8 cellular contexts compared by ENCODE assay signal in the genomic region with DNA sequence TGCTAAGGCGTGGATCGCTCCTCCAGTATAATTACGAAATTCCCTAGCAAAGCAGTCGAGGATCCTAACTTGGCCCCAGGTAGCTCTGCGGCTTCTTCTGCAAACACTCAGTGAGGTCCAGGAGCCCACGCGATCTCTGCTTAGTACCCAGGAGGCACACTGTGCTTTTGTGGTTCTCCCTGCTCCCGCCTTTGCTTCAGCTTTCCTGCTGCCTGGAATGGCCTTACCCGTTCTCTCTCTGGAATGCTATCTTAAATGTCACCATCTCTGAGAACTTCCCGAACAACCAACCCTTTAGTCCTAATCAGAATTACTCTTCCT. TPM values are rescaled to one million over a fixed set of nuclear protein-coding genes. Genes with fewer than 3 reads are reported as not detected.
DNase-seq lines count a peak whose midpoint lies in the region; ATAC-seq and TF ChIP-seq lines count a peak whose summit lies in the region.

No MANE protein-coding gene starts in this region.

- intact Hi-C loops in dorsolateral prefrontal cortex (cut with DNase I) (loop anchor here (1.0 to 10.0 kb wide), 3 partner anchors 275 to 878 kb away; a partner anchor contains a TSS), transverse colon (cut with DNase I; ENCODE audit: low total_unique reads) (no loop called here)

- peak overlapping the region; percentile 98 for H3K4me3 Mint-ChIP-seq in mesothelial cell of epicardium

- TF ChIP-seq POLR2A in transverse colon (IDR thresholded peaks at IDR 0.05): no peak

- in situ Hi-C loops in transverse colon (cut with MboI; ENCODE audit: low pct_ligation_motif_present in 1 of 4, low pct_unique_long_range_greater_than_20kb in 1 of 4, low sequenced_read_pairs in 3 of 4): no loop called here

- peak overlapping the region; percentile 82 for H3K4me2 ChIP-seq in OCI-LY1 (ENCODE audit: low read length)

- WGBS in transverse colon (ENCODE audit: low coverage in 1 of 2), 2 donors: 5 to 14% methylated on average over 2 to 10 of the region's 10 CpGs

- H4K20me1 ChIP-seq in OCI-LY1 (ENCODE audit: insufficient read depth, low read length): no peaks in the 10 kb centered on the region; the same call in 1 of the 2 replicates

- peak; percentile 44 for DNase-seq in D341Med (ENCODE audit: low spot score)
- DNase-seq in dorsolateral prefrontal cortex: peak in 6 of 10 donors; percentile 8 to 51 (median 28)
- DNase-seq in mesothelial cell of epicardium (ENCODE audit: low spot score in 2 of 2, unreplicated experiment in 2 of 2): peak in 1 of 2 experiments; percentile 41
- DNase-seq in transverse colon: no peak
- DNase-seq in NCI-H1436 (lab: John Stamatoyannopoulos, UW): no peak
- DNase-seq in SIG-M5 (lab: John Stamatoyannopoulos, UW): no peak

- H3K27ac ChIP-seq in OCI-LY1 (ENCODE audit: low read depth, low read length, poor library complexity, severe bottlenecking) (peak overlapping the region; percentile 10), dorsolateral prefrontal cortex (peak overlapping the region; percentile 12 to 98 (median 90)), transverse colon (peak overlapping the region; percentile 93 to 97 (median 94))

- H3K27me3 Mint-ChIP-seq in mesothelial cell of epicardium (ENCODE audit: low read depth): no peaks in the 10 kb centered on the region

- peaks cover 20% of the 10 kb centered on the region for H3K4me1 Mint-ChIP-seq in mesothelial cell of epicardium

- H3K9me2 ChIP-seq in OCI-LY1 (ENCODE audit: low read depth, low read length): no peaks in the 10 kb centered on the region

- H3K9me3 ChIP-seq in OCI-LY1 (ENCODE audit: low read length) (no peaks in the 10 kb centered on the region), transverse colon (no peaks in the 10 kb centered on the region)

- peaks cover 39% of the 10 kb centered on the region for H3K4me1 ChIP-seq in OCI-LY1 (ENCODE audit: insufficient read depth, low read length, severe bottlenecking)
- H3K4me1 ChIP-seq in transverse colon: peaks cover 6 to 32% (median 21%) of the 10 kb centered on the region in 4 donors

- H3K27me3 ChIP-seq in OCI-LY1 (ENCODE audit: insufficient read depth, low read length): no peaks in the 10 kb centered on the region
- H3K27me3 ChIP-seq in dorsolateral prefrontal cortex: no peaks in the 10 kb centered on the region
- H3K27me3 ChIP-seq in transverse colon: no peaks in the 10 kb centered on the region

- no peaks in the 10 kb centered on the region for H3K9me3 Mint-ChIP-seq in mesothelial cell of epicardium

- no peak for TF ChIP-seq EP300 in transverse colon (IDR thresholded peaks at IDR 0.05; ENCODE audit: low read depth)

- no peaks in the 10 kb centered on the region for H3F3A ChIP-seq in OCI-LY1 (ENCODE audit: insufficient read depth, low read length)

- peak overlapping the region; percentile 80 for H3K9ac ChIP-seq in OCI-LY1 (ENCODE audit: low read length)

- H3K36me3 Mint-ChIP-seq in mesothelial cell of epicardium: peaks cover 3% of the 10 kb centered on the region

- H3K36me3 ChIP-seq in OCI-LY1 (ENCODE audit: insufficient read depth, low read length) (peaks cover 16% of the 10 kb centered on the region), transverse colon (peaks cover 0 to 6% (median 0%) of the 10 kb centered on the region in 4 donors)

- H3K79me2 ChIP-seq in OCI-LY1 (ENCODE audit: insufficient read depth, low read length): peaks cover 46% of the 10 kb centered on the region

- ATAC-seq in GM21825 (IDR thresholded peaks at IDR 0.05; ENCODE audit: unreplicated experiment): peak; percentile 3

- TF ChIP-seq CTCF in OCI-LY1 (IDR thresholded peaks at IDR 0.05; ENCODE audit: low read length) (no peak), dorsolateral prefrontal cortex (IDR thresholded peaks at IDR 0.05 in 54 of 56, conservative IDR thresholded peaks at IDR 0.05 in 2 of 56; ENCODE audit: low read depth in 1 of 56, partially characterized antibody in 56 of 56) (no peak), mesothelial cell of epicardium (IDR thresholded peaks at IDR 0.05; ENCODE audit: unreplicated experiment) (no peak), transverse colon (IDR thresholded peaks at IDR 0.05) (no peak)

- H3K4me3 ChIP-seq in OCI-LY1 (ENCODE audit: low read depth, low read length, poor library complexity, severe bottlenecking) (peak overlapping the region; percentile 96), dorsolateral prefrontal cortex (peak overlapping the region; percentile 65 to 100 (median 95)), transverse colon (peak overlapping the region; percentile 69 to 91 (median 90))

- H2AFZ ChIP-seq in OCI-LY1 (ENCODE audit: low read length): peak overlapping the region; percentile 42

- peak overlapping the region; percentile 93 for H3K27ac Mint-ChIP-seq in mesothelial cell of epicardium

RNA-seq across cellular contexts. Expression of a gene that starts 0.6 kb away (rescaled TPM):
- total RNA-seq in dorsolateral prefrontal cortex: 10 to 100 TPM; 13.3 to 35.5 (median 22.7) TPM
- 24.7 to 27.6 TPM (median 26.0 TPM) in 3 replicates for total RNA-seq in mesothelial cell of epicardium
- total RNA-seq in transverse colon: 10 to 100 TPM; 21.0 to 47.8 (median 31.6) TPM

RNA-seq across cellular contexts. Expression of a gene that starts 0.9 kb away (rescaled TPM):
- total RNA-seq in dorsolateral prefrontal cortex (10 to 100 TPM; 11.9 to 21.4 (median 16.7) TPM), mesothelial cell of epicardium (17.5 to 18.3 TPM (median 18.2 TPM) in 3 replicates), transverse colon (10 to 100 TPM in 3 of 4 donors, 1 to 10 TPM in 1; 7.8 to 18.7 (median 16.4) TPM)

Comparison
In these comparisons a context has a peak if more than half of its experiments do, and no peak if none do; other contexts are left out.
1. DNase-seq: peak in D341Med (single experiment) and dorsolateral prefrontal cortex (6 of 10); none in transverse colon (single experiment), NCI-H1436 (single experiment) and SIG-M5 (single experiment).
2. H3K27ac ChIP-seq: peak in every context shown above with its lines; median percentile 94 in transverse colon; 90 in dorsolateral prefrontal cortex; 10 in OCI-LY1.
3. Peak in every context shown above with its lines, with median percentiles within 50 percentile points of each other: H3K4me3 ChIP-seq.